ENCODE assay signal across 1 cellular context in the genomic region with DNA sequence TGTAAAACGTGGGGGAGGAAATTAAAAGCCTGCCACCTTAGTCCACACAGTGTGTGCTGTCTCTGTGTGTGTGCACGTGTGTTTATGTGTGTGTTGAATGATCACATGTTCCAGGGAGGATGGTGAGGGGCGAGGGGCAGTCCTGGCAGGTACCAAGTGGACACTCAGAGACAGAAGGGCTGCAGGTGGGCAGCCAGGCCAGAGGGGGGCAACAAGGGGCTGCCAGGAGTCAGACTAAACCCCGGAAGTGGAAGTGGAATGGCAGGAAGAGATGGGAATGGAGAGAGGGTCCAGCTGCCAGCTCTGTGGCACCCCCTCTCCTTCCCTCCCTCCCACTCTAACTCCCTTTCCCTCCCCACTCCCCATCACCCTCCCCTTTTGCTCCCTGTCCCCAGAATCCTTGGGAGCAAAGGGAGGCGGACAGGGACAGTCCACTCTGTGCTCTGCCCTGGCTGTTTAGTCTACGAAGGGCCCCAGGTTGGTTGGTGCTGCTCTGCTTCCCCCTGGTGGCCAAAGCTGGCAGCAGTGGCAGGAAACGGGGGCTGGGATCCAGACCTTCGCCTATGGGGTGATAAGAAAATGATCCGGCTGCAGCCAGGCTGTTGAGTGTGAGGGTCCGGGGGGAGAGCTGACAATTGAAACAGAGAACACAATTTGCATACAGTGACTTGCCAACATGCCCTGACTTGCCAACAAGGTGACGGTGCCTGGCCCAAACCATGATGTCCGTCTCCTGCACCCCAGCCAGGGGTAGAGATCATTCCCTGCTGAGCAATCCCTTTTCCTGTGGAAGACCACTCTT.
A peak's percentile ranks its signal among the peaks of the same experiment; 100 is the strongest.
TF ChIP-seq lines count a peak whose summit lies in the region.

No MANE protein-coding gene starts in this region.

TF ChIP-seq in H1, 55 proteins besides CTCF, POLR2A, EP300 and RAD21 (continues in another document):
- no peak for TF ChIP-seq RNF2 (IDR thresholded peaks at IDR 0.05; ENCODE audit: borderline replicate concordance, low read depth, low read length, missing control alignments, poor library complexity, severe bottlenecking)
- no peak for TF ChIP-seq CHD1 (IDR thresholded peaks at IDR 0.05; ENCODE audit: low read depth, low read length)
- TF ChIP-seq SIX5 (IDR thresholded peaks at IDR 0.05; ENCODE audit: low read depth, low read length), result no peak
- no peak for TF ChIP-seq NANOG (IDR thresholded peaks at IDR 0.05; ENCODE audit: insufficient read depth, low read depth, low read length, poor library complexity, severe bottlenecking)
- no peak for TF ChIP-seq EGR1 (IDR thresholded peaks at IDR 0.05; ENCODE audit: borderline replicate concordance, low read depth, low read length)
- TF ChIP-seq NRF1 (IDR thresholded peaks at IDR 0.05; ENCODE audit: low read depth, low read length), result no peak
- TF ChIP-seq, protein P1, sequence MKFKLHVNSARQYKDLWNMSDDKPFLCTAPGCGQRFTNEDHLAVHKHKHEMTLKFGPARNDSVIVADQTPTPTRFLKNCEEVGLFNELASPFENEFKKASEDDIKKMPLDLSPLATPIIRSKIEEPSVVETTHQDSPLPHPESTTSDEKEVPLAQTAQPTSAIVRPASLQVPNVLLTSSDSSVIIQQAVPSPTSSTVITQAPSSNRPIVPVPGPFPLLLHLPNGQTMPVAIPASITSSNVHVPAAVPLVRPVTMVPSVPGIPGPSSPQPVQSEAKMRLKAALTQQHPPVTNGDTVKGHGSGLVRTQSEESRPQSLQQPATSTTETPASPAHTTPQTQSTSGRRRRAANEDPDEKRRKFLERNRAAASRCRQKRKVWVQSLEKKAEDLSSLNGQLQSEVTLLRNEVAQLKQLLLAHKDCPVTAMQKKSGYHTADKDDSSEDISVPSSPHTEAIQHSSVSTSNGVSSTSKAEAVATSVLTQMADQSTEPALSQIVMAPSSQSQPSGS (IDR thresholded peaks at IDR 0.05; ENCODE audit: low read length), result no peak
- TF ChIP-seq HDAC2 (IDR thresholded peaks at IDR 0.05; ENCODE audit: borderline replicate concordance in 1 of 2, low read depth in 2 of 2, low read length in 2 of 2), result 0 out of 4 replicates have a peak, but pooled peaks of 1 of the 2 experiments have one; percentile 24
- TF ChIP-seq CHD2 (IDR thresholded peaks at IDR 0.05; ENCODE audit: low read length), result 0 out of 2 replicates have a peak, but pooled peaks have one; percentile 32
- no peak for TF ChIP-seq CEBPB (IDR thresholded peaks at IDR 0.05; ENCODE audit: low read depth, low read length)
- TF ChIP-seq, protein P2, sequence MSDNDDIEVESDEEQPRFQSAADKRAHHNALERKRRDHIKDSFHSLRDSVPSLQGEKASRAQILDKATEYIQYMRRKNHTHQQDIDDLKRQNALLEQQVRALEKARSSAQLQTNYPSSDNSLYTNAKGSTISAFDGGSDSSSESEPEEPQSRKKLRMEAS (IDR thresholded peaks at IDR 0.05), result peak; percentile 43; the same call in 1 of the 2 replicates
- no peak for TF ChIP-seq BRCA1 (IDR thresholded peaks at IDR 0.05; ENCODE audit: low read depth, low read length)
- TF ChIP-seq CBX5 (IDR thresholded peaks at IDR 0.05; ENCODE audit: low read depth, low read length), result no peak
- TF ChIP-seq, protein P3, sequence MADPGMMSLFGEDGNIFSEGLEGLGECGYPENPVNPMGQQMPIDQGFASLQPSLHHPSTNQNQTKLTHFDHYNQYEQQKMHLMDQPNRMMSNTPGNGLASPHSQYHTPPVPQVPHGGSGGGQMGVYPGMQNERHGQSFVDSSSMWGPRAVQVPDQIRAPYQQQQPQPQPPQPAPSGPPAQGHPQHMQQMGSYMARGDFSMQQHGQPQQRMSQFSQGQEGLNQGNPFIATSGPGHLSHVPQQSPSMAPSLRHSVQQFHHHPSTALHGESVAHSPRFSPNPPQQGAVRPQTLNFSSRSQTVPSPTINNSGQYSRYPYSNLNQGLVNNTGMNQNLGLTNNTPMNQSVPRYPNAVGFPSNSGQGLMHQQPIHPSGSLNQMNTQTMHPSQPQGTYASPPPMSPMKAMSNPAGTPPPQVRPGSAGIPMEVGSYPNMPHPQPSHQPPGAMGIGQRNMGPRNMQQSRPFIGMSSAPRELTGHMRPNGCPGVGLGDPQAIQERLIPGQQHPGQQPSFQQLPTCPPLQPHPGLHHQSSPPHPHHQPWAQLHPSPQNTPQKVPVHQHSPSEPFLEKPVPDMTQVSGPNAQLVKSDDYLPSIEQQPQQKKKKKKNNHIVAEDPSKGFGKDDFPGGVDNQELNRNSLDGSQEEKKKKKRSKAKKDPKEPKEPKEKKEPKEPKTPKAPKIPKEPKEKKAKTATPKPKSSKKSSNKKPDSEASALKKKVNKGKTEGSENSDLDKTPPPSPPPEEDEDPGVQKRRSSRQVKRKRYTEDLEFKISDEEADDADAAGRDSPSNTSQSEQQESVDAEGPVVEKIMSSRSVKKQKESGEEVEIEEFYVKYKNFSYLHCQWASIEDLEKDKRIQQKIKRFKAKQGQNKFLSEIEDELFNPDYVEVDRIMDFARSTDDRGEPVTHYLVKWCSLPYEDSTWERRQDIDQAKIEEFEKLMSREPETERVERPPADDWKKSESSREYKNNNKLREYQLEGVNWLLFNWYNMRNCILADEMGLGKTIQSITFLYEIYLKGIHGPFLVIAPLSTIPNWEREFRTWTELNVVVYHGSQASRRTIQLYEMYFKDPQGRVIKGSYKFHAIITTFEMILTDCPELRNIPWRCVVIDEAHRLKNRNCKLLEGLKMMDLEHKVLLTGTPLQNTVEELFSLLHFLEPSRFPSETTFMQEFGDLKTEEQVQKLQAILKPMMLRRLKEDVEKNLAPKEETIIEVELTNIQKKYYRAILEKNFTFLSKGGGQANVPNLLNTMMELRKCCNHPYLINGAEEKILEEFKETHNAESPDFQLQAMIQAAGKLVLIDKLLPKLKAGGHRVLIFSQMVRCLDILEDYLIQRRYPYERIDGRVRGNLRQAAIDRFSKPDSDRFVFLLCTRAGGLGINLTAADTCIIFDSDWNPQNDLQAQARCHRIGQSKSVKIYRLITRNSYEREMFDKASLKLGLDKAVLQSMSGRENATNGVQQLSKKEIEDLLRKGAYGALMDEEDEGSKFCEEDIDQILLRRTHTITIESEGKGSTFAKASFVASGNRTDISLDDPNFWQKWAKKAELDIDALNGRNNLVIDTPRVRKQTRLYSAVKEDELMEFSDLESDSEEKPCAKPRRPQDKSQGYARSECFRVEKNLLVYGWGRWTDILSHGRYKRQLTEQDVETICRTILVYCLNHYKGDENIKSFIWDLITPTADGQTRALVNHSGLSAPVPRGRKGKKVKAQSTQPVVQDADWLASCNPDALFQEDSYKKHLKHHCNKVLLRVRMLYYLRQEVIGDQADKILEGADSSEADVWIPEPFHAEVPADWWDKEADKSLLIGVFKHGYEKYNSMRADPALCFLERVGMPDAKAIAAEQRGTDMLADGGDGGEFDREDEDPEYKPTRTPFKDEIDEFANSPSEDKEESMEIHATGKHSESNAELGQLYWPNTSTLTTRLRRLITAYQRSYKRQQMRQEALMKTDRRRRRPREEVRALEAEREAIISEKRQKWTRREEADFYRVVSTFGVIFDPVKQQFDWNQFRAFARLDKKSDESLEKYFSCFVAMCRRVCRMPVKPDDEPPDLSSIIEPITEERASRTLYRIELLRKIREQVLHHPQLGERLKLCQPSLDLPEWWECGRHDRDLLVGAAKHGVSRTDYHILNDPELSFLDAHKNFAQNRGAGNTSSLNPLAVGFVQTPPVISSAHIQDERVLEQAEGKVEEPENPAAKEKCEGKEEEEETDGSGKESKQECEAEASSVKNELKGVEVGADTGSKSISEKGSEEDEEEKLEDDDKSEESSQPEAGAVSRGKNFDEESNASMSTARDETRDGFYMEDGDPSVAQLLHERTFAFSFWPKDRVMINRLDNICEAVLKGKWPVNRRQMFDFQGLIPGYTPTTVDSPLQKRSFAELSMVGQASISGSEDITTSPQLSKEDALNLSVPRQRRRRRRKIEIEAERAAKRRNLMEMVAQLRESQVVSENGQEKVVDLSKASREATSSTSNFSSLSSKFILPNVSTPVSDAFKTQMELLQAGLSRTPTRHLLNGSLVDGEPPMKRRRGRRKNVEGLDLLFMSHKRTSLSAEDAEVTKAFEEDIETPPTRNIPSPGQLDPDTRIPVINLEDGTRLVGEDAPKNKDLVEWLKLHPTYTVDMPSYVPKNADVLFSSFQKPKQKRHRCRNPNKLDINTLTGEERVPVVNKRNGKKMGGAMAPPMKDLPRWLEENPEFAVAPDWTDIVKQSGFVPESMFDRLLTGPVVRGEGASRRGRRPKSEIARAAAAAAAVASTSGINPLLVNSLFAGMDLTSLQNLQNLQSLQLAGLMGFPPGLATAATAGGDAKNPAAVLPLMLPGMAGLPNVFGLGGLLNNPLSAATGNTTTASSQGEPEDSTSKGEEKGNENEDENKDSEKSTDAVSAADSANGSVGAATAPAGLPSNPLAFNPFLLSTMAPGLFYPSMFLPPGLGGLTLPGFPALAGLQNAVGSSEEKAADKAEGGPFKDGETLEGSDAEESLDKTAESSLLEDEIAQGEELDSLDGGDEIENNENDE (IDR thresholded peaks at IDR 0.05; ENCODE audit: insufficient replicate concordance, low read length), result no peak
- peak in 1 of 2 experiments; percentile 59; a peak in 1 of 4 replicates for TF ChIP-seq SIN3A (conservative IDR thresholded peaks at IDR 0.05 in 1 of 2, IDR thresholded peaks at IDR 0.05 in 1 of 2; ENCODE audit: low read depth in 1 of 2, low read length in 2 of 2)
- TF ChIP-seq GABPA (IDR thresholded peaks at IDR 0.05; ENCODE audit: borderline replicate concordance, insufficient read depth, low read length), result 0 out of 2 replicates have a peak, but pooled peaks have one; percentile 53
- TF ChIP-seq CTBP2 (IDR thresholded peaks at IDR 0.05; ENCODE audit: borderline replicate concordance, insufficient read depth, insufficient read length, low read length), result no peak
- 0 out of 2 replicates have a peak, but pooled peaks have one; percentile 2 for TF ChIP-seq JUND (IDR thresholded peaks at IDR 0.05; ENCODE audit: low read length)
- TF ChIP-seq SIRT6 (IDR thresholded peaks at IDR 0.05; ENCODE audit: low read length), result no peak
- no peak for TF ChIP-seq SAP30 (IDR thresholded peaks at IDR 0.05; ENCODE audit: insufficient read depth, insufficient replicate concordance, low read length)
- TF ChIP-seq KDM4A (IDR thresholded peaks at IDR 0.05; ENCODE audit: low read depth, low read length, severe bottlenecking), result peak; percentile 86
- no peak for TF ChIP-seq SUZ12 (IDR thresholded peaks at IDR 0.05; ENCODE audit: low read length)
- TF ChIP-seq BCL11A (IDR thresholded peaks at IDR 0.05; ENCODE audit: low read depth in 2 of 2, low read length in 2 of 2), result no peak
- TF ChIP-seq RBBP5 (IDR thresholded peaks at IDR 0.05; ENCODE audit: borderline replicate concordance, low read depth, low read length), result no peak
- peak; percentile 71; the same call in 1 of the 2 replicates for TF ChIP-seq KDM1A (IDR thresholded peaks at IDR 0.05; ENCODE audit: borderline replicate concordance, low read length)
- TF ChIP-seq SP4 (IDR thresholded peaks at IDR 0.05; ENCODE audit: low read length), result no peak
- 0 out of 2 replicates have a peak, but pooled peaks have one; percentile 47 for TF ChIP-seq TEAD4 (IDR thresholded peaks at IDR 0.05; ENCODE audit: low read depth, low read length)
- no peak for TF ChIP-seq RFX5 (IDR thresholded peaks at IDR 0.05; ENCODE audit: borderline replicate concordance, low read depth, low read length)
- no peak for TF ChIP-seq SRF (IDR thresholded peaks at IDR 0.05; ENCODE audit: low read depth, low read length)
- TF ChIP-seq YY1 (IDR thresholded peaks at IDR 0.05; ENCODE audit: low read depth, low read length), result 0 out of 2 replicates have a peak, but pooled peaks have one; percentile 52
- TF ChIP-seq CBX8 (IDR thresholded peaks at IDR 0.05; ENCODE audit: borderline replicate concordance, low read depth, low read length), result no peak
- no peak for TF ChIP-seq TCF12 (IDR thresholded peaks at IDR 0.05; ENCODE audit: low read depth, low read length)
- no peak for TF ChIP-seq BACH1 (IDR thresholded peaks at IDR 0.05; ENCODE audit: low read length)
- TF ChIP-seq, protein P4, sequence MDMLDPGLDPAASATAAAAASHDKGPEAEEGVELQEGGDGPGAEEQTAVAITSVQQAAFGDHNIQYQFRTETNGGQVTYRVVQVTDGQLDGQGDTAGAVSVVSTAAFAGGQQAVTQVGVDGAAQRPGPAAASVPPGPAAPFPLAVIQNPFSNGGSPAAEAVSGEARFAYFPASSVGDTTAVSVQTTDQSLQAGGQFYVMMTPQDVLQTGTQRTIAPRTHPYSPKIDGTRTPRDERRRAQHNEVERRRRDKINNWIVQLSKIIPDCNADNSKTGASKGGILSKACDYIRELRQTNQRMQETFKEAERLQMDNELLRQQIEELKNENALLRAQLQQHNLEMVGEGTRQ (IDR thresholded peaks at IDR 0.05; ENCODE audit: low read length), result no peak
- TF ChIP-seq EZH2 (IDR thresholded peaks at IDR 0.05; ENCODE audit: low read depth, low read length, severe bottlenecking), result no peak
- no peak for TF ChIP-seq HDAC6 (IDR thresholded peaks at IDR 0.05; ENCODE audit: low read depth, low read length)
- TF ChIP-seq, protein P5, sequence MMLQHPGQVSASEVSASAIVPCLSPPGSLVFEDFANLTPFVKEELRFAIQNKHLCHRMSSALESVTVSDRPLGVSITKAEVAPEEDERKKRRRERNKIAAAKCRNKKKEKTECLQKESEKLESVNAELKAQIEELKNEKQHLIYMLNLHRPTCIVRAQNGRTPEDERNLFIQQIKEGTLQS (IDR thresholded peaks at IDR 0.05; ENCODE audit: insufficient read depth, low read depth, low read length), result no peak
- TF ChIP-seq, protein P6, sequence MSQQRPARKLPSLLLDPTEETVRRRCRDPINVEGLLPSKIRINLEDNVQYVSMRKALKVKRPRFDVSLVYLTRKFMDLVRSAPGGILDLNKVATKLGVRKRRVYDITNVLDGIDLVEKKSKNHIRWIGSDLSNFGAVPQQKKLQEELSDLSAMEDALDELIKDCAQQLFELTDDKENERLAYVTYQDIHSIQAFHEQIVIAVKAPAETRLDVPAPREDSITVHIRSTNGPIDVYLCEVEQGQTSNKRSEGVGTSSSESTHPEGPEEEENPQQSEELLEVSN (IDR thresholded peaks at IDR 0.05), result no peak
- TF ChIP-seq POLR2AphosphoS5 (IDR thresholded peaks at IDR 0.05; ENCODE audit: low read depth, low read length), result no peak
- TF ChIP-seq TAF7 (optimal IDR thresholded peaks at IDR 0.05; ENCODE audit: borderline replicate concordance, low read depth, low read length), result no peak
- TF ChIP-seq GTF2F1 (IDR thresholded peaks at IDR 0.05; ENCODE audit: borderline replicate concordance, low read depth, low read length), result no peak
- no peak for TF ChIP-seq ZNF274 (IDR thresholded peaks at IDR 0.05; ENCODE audit: borderline replicate concordance, extremely low read depth, low read length)
- TF ChIP-seq JUN (IDR thresholded peaks at IDR 0.05; ENCODE audit: low read depth, low read length), result no peak
- TF ChIP-seq FOSL1 (IDR thresholded peaks at IDR 0.05; ENCODE audit: insufficient read depth, low read depth, low read length), result no peak
- no peak for TF ChIP-seq RXRA (IDR thresholded peaks at IDR 0.05; ENCODE audit: insufficient read depth, low read depth, low read length)
- TF ChIP-seq TBP (IDR thresholded peaks at IDR 0.05; ENCODE audit: low read depth, low read length), result peak; percentile 53; the same call in 1 of the 2 replicates
- peak; percentile 44 for TF ChIP-seq PHF8 (conservative IDR thresholded peaks at IDR 0.05; ENCODE audit: low read depth, low read length)
- TF ChIP-seq MAFK (IDR thresholded peaks at IDR 0.05; ENCODE audit: low read depth, low read length), result no peak
- TF ChIP-seq POU5F1 (IDR thresholded peaks at IDR 0.05; ENCODE audit: low read depth, low read length), result no peak
- TF ChIP-seq TAF1 (IDR thresholded peaks at IDR 0.05; ENCODE audit: low read depth, low read length), result peak; percentile 48; the same call in 1 of the 2 replicates
- TF ChIP-seq SP1 (IDR thresholded peaks at IDR 0.05; ENCODE audit: low read depth, low read length), result peak; percentile 78
- no peak for TF ChIP-seq KDM5A (IDR thresholded peaks at IDR 0.05; ENCODE audit: low read length)
- TF ChIP-seq SP2 (IDR thresholded peaks at IDR 0.05; ENCODE audit: low read length), result peak; percentile 21; the same call in 1 of the 2 replicates
- no peak for TF ChIP-seq CREB1 (IDR thresholded peaks at IDR 0.05)
